Comparison of ENCODE assay signal across 8 cellular contexts in genomic region chr17:15945493-15946209, GRCh38. TPM values are rescaled to one million over a fixed set of nuclear protein-coding genes. Genes with fewer than 3 reads are reported as not detected.
A peak's percentile ranks its signal among the peaks of the same experiment; 100 is the strongest.
DNase-seq lines count a peak whose midpoint lies in the region; ATAC-seq and TF ChIP-seq lines count a peak whose summit lies in the region.

No MANE protein-coding gene starts in this region.

- H3K4me2 ChIP-seq in smooth muscle cell: peak overlapping the region; percentile 99

- H3K27me3 ChIP-seq in smooth muscle cell (ENCODE audit: low read depth): no peaks in the 10 kb centered on the region

- H3K36me3 Mint-ChIP-seq in activated naive CD4-positive, alpha-beta T cell treated with anti-CD3 and anti-CD28 coated beads, Interleukin-2, amount 50 U/mL, for 24 hours: peaks cover 3% of the 10 kb centered on the region

- H3K9me3 Mint-ChIP-seq in activated naive CD4-positive, alpha-beta T cell treated with anti-CD3 and anti-CD28 coated beads, Interleukin-2, amount 50 U/mL, for 24 hours: no peaks in the 10 kb centered on the region

- peaks cover 6% of the 10 kb centered on the region for H3F3A ChIP-seq in smooth muscle cell (ENCODE audit: low read depth)

- H3K27ac Mint-ChIP-seq in activated naive CD4-positive, alpha-beta T cell treated with anti-CD3 and anti-CD28 coated beads, Interleukin-2, amount 50 U/mL, for 24 hours: no peak overlapping the region

- H3K4me1 Mint-ChIP-seq in activated naive CD4-positive, alpha-beta T cell treated with anti-CD3 and anti-CD28 coated beads, Interleukin-2, amount 50 U/mL, for 24 hours: peaks cover 21% of the 10 kb centered on the region

- WGBS in smooth muscle cell (ENCODE audit: low lambda C conversion rate): 4% methylated on average over 59 of the region's 68 CpGs

- peak overlapping the region; percentile 82 for H3K4me3 Mint-ChIP-seq in activated naive CD4-positive, alpha-beta T cell treated with anti-CD3 and anti-CD28 coated beads, Interleukin-2, amount 50 U/mL, for 24 hours

- peaks cover 17% of the 10 kb centered on the region for H3K79me2 ChIP-seq in smooth muscle cell (ENCODE audit: low read depth)

- TF ChIP-seq CTCF in smooth muscle cell (IDR thresholded peaks at IDR 0.05; ENCODE audit: borderline replicate concordance, insufficient read depth, poor library complexity, severe bottlenecking): no peak

- ATAC-seq in HG03442 (IDR thresholded peaks at IDR 0.05; ENCODE audit: unreplicated experiment): peak; percentile 11

- H2AFZ ChIP-seq in smooth muscle cell (ENCODE audit: low read depth): peak overlapping the region; percentile 95

- H4K20me1 ChIP-seq in smooth muscle cell (ENCODE audit: low read depth): peaks cover 17% of the 10 kb centered on the region

- H3K4me1 ChIP-seq in smooth muscle cell (ENCODE audit: low read depth): peaks cover 5% of the 10 kb centered on the region

- H3K9me3 ChIP-seq in iPS-18c (ENCODE audit: control insufficient read depth, insufficient read depth, low read length) (no peaks in the 10 kb centered on the region), smooth muscle cell (replicated peaks; ENCODE audit: low read depth) (no peaks in the 10 kb centered on the region)

- peaks cover 12% of the 10 kb centered on the region for H3K27me3 Mint-ChIP-seq in activated naive CD4-positive, alpha-beta T cell treated with anti-CD3 and anti-CD28 coated beads, Interleukin-2, amount 50 U/mL, for 24 hours

- peak overlapping the region; percentile 62 for H3K9ac ChIP-seq in smooth muscle cell (ENCODE audit: low read depth)

- H3K36me3 ChIP-seq in smooth muscle cell (ENCODE audit: low read depth): no peaks in the 10 kb centered on the region

- peak overlapping the region; percentile 24 for H3K27ac ChIP-seq in smooth muscle cell (ENCODE audit: low read depth)

- DNase-seq in AG20443 (ENCODE audit: low spot score) (peak; percentile 50), smooth muscle cell (lab: John Stamatoyannopoulos, UW; ENCODE audit: unreplicated experiment) (peak; percentile 41), HuH-7.5 (ENCODE audit: low spot score) (no peak), foreskin melanocyte (no peak)
- DNase-seq in effector CD4-positive, alpha-beta T cell: no peak

- H3K4me3 ChIP-seq in iPS-18c (ENCODE audit: insufficient read depth, low read depth, low read length) (peak overlapping the region; percentile 61), smooth muscle cell (peak overlapping the region; percentile 73)

RNA-seq across cellular contexts. Expression of gene ADORA2B, which starts 0.7 kb away (rescaled TPM):
- total RNA-seq in smooth muscle cell: 14.2 and 24.7 TPM in 2 replicates
- 17.0 and 18.8 TPM in 2 replicates for polyA plus RNA-seq in smooth muscle cell

RNA-seq across cellular contexts. Expression of gene ZSWIM7, which starts 53.9 kb away (rescaled TPM):
- 11.7 and 16.8 TPM in 2 replicates for total RNA-seq in smooth muscle cell
- polyA plus RNA-seq in smooth muscle cell: 22.0 and 23.6 TPM in 2 replicates

RNA-seq across cellular contexts. Expression of gene TTC19, which starts 54.0 kb away (rescaled TPM):
- 18.1 and 38.7 TPM in 2 replicates for total RNA-seq in smooth muscle cell
- 17.4 and 22.9 TPM in 2 replicates for polyA plus RNA-seq in smooth muscle cell

Comparison
In these comparisons a context has a peak if more than half of its experiments do, and no peak if none do; other contexts are left out.
1. DNase-seq: peak in AG20443 (single experiment) and smooth muscle cell (single experiment); none in HuH-7.5 (single experiment), effector CD4-positive, alpha-beta T cell (single experiment) and foreskin melanocyte (single experiment).